ENCODE assay signal across 1 cellular context in the genomic region with DNA sequence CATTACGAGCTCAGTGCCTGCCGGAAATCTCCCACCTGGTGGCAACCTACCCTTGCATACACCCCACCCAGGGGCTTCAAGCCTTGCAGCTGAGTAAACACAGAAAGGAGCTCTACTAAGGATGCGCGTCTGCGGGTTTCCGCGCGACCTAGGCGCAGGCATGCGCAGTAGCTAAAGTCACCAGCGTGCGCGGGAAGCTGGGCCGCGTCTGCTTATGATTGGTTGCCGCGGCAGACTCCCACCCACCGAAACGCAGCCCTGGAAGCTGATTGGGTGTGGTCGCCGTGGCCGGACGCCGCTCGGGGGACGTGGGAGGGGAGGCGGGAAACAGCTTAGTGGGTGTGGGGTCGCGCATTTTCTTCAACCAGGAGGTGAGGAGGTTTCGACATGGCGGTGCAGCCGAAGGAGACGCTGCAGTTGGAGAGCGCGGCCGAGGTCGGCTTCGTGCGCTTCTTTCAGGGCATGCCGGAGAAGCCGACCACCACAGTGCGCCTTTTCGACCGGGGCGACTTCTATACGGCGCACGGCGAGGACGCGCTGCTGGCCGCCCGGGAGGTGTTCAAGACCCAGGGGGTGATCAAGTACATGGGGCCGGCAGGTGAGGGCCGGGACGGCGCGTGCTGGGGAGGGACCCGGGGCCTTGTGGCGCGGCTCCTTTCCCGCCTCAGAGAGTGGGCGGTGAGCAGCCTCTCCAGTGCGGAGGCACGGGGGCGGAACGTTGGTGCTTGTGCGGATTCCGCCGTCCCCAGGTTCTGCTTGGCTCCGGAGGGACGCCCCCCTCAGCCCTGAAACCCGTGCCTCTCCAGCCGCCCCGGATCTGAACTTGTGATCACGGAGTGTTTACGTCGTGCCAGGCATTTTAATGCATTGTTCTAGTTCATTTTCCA.
TF ChIP-seq lines count a peak whose summit lies in the region.

TSS of gene MSH2 (plus strand) at position 352 of the 887 bp plus-strand sequence. CDS start at position 388, 36 bp downstream.

TF ChIP-seq in K562, 482 proteins besides CTCF, POLR2A, EP300 and RAD21 (continued from another document and continues in another):
- TF ChIP-seq TFE3 (CRISPR knock-in tag; IDR thresholded peaks at IDR 0.05) (no peak), THAP12 (CRISPR knock-in tag; IDR thresholded peaks at IDR 0.05) (peak; percentile 74), MBD2 (IDR thresholded peaks at IDR 0.05; ENCODE audit: borderline replicate concordance, low read depth) (peak; percentile 94), ZNF586 (CRISPR knock-in tag; conservative IDR thresholded peaks at IDR 0.05) (no peak), HBP1 (CRISPR knock-in tag; IDR thresholded peaks at IDR 0.05) (no peak), HEY1 (CRISPR knock-in tag; IDR thresholded peaks at IDR 0.05; ENCODE audit: borderline replicate concordance) (no peak), SUPT5H (IDR thresholded peaks at IDR 0.05) (peak; percentile 82), HNRNPH1 (optimal IDR thresholded peaks at IDR 0.05; ENCODE audit: low read depth, low read length) (no peak), GATA2 (CRISPR knock-in tag; IDR thresholded peaks at IDR 0.05) (no peak), NFXL1 (CRISPR knock-in tag; IDR thresholded peaks at IDR 0.05) (no peak), RCOR1 (IDR thresholded peaks at IDR 0.05; ENCODE audit: borderline replicate concordance in 1 of 2, low read depth in 2 of 2, low read length in 2 of 2) (peak in 1 of 2 experiments; percentile 23; a peak in 1 of 4 replicates), NONO (IDR thresholded peaks at IDR 0.05; ENCODE audit: low read depth in 2 of 2, low read length in 1 of 2) (no peak), ZNF316 (IDR thresholded peaks at IDR 0.05) (0 out of 2 replicates have a peak, but pooled peaks have one; percentile 6), PBX2 (CRISPR knock-in tag; IDR thresholded peaks at IDR 0.05; ENCODE audit: low read depth) (no peak), PBX2 (tag; conservative IDR thresholded peaks at IDR 0.05; ENCODE audit: low read depth) (peak; percentile 55), TAF9B (IDR thresholded peaks at IDR 0.05; ENCODE audit: partially characterized antibody) (peak; percentile 11), ZNF445 (CRISPR knock-in tag; IDR thresholded peaks at IDR 0.05; ENCODE audit: low read depth) (no peak), CREB1 (IDR thresholded peaks at IDR 0.05) (no peak; the same call in 1 of the 2 replicates), CREB1 (CRISPR knock-in tag; IDR thresholded peaks at IDR 0.05) (peak; percentile 80), FUS (optimal IDR thresholded peaks at IDR 0.05; ENCODE audit: low read depth, low read length) (no peak), MEIS2 (IDR thresholded peaks at IDR 0.05; ENCODE audit: partially characterized antibody) (peak; percentile 83)
- TF ChIP-seq, protein P1, sequence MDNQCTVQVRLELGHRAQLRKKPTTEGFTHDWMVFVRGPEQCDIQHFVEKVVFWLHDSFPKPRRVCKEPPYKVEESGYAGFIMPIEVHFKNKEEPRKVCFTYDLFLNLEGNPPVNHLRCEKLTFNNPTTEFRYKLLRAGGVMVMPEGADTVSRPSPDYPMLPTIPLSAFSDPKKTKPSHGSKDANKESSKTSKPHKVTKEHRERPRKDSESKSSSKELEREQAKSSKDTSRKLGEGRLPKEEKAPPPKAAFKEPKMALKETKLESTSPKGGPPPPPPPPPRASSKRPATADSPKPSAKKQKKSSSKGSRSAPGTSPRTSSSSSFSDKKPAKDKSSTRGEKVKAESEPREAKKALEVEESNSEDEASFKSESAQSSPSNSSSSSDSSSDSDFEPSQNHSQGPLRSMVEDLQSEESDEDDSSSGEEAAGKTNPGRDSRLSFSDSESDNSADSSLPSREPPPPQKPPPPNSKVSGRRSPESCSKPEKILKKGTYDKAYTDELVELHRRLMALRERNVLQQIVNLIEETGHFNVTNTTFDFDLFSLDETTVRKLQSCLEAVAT (IDR thresholded peaks at IDR 0.05) = no peak; a peak in 1 of 4 replicates
- TF ChIP-seq, protein P2, sequence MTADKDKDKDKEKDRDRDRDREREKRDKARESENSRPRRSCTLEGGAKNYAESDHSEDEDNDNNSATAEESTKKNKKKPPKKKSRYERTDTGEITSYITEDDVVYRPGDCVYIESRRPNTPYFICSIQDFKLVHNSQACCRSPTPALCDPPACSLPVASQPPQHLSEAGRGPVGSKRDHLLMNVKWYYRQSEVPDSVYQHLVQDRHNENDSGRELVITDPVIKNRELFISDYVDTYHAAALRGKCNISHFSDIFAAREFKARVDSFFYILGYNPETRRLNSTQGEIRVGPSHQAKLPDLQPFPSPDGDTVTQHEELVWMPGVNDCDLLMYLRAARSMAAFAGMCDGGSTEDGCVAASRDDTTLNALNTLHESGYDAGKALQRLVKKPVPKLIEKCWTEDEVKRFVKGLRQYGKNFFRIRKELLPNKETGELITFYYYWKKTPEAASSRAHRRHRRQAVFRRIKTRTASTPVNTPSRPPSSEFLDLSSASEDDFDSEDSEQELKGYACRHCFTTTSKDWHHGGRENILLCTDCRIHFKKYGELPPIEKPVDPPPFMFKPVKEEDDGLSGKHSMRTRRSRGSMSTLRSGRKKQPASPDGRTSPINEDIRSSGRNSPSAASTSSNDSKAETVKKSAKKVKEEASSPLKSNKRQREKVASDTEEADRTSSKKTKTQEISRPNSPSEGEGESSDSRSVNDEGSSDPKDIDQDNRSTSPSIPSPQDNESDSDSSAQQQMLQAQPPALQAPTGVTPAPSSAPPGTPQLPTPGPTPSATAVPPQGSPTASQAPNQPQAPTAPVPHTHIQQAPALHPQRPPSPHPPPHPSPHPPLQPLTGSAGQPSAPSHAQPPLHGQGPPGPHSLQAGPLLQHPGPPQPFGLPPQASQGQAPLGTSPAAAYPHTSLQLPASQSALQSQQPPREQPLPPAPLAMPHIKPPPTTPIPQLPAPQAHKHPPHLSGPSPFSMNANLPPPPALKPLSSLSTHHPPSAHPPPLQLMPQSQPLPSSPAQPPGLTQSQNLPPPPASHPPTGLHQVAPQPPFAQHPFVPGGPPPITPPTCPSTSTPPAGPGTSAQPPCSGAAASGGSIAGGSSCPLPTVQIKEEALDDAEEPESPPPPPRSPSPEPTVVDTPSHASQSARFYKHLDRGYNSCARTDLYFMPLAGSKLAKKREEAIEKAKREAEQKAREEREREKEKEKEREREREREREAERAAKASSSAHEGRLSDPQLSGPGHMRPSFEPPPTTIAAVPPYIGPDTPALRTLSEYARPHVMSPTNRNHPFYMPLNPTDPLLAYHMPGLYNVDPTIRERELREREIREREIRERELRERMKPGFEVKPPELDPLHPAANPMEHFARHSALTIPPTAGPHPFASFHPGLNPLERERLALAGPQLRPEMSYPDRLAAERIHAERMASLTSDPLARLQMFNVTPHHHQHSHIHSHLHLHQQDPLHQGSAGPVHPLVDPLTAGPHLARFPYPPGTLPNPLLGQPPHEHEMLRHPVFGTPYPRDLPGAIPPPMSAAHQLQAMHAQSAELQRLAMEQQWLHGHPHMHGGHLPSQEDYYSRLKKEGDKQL (CRISPR knock-in tag; IDR thresholded peaks at IDR 0.05; ENCODE audit: borderline replicate concordance) = peak; percentile 90; the same call in 1 of the 2 replicates
- TF ChIP-seq, protein P3, sequence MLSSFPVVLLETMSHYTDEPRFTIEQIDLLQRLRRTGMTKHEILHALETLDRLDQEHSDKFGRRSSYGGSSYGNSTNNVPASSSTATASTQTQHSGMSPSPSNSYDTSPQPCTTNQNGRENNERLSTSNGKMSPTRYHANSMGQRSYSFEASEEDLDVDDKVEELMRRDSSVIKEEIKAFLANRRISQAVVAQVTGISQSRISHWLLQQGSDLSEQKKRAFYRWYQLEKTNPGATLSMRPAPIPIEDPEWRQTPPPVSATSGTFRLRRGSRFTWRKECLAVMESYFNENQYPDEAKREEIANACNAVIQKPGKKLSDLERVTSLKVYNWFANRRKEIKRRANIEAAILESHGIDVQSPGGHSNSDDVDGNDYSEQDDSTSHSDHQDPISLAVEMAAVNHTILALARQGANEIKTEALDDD (IDR thresholded peaks at IDR 0.05) = no peak
